Comparison of ENCODE assay signal across 8 cellular contexts in the genomic region with DNA sequence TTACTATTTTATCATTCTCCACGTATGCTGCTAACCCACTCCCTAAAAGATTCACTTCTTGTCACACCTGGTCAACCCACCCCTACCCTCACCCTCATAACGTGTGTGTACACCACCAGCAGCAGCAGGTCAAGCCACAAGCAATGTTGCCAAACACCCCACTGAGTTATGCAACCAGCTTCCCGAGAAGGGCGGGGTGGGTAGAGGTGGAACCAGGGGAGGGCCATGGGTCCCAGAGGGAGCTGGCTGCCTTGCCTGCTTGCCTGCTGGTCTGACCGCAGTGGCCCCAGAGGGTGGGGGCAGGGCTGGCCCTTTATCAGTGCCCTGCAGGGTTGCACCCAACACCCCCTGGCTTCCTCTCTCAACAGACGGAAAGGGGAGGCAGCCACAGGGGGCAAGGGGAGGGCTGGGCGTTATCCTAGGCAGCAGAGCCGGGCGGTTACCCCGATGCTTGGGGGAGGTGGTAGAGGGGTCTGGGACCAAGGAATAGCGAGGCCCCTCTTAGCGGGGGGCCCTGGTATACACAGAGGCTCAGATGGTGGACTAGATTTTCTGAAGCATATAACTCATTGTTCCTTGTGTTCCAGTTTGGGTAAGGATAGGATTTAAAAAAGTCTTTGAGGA. TPM values are rescaled to one million over a fixed set of nuclear protein-coding genes. Genes with fewer than 3 reads are reported as not detected.
DNase-seq lines count a peak whose midpoint lies in the region; ATAC-seq and TF ChIP-seq lines count a peak whose summit lies in the region.

No MANE protein-coding gene starts in this region.

- no peak for TF ChIP-seq CTCF in AG10803 (conservative IDR thresholded peaks at IDR 0.05; ENCODE audit: low read length)

- DNase-seq in AG10803 (ENCODE audit: low read depth) (peak; percentile 60), amniotic epithelial cell (ENCODE audit: low read depth) (peak; percentile 87), left kidney (ENCODE audit: low read depth, low spot score) (peak; percentile 56), globus pallidus (ENCODE audit: low spot score) (no peak), NCI-H1694 treated with DMSO at 0.1 percent for 48 hours (lab: John Stamatoyannopoulos, UW) (no peak), cerebellar cortex (ENCODE audit: low spot score) (no peak)
- DNase-seq in Jurkat, Clone E6-1 (ENCODE audit: low read depth, low spot score) = peak; percentile 95

- no peak for ATAC-seq in HG02970 (IDR thresholded peaks at IDR 0.05; ENCODE audit: low FRiP score, unreplicated experiment)

- no peak overlapping the region for H3K4me3 ChIP-seq in AG10803 (ENCODE audit: low read length)
- peak overlapping the region; percentile 32 for H3K4me3 ChIP-seq in Jurkat, Clone E6-1 (ENCODE audit: low read length)

RNA-seq across cellular contexts. Expression of gene NFE2, which starts 3.5 kb away (rescaled TPM):
- not detected for polyA plus RNA-seq in Jurkat, Clone E6-1 (2012; ENCODE audit: insufficient read depth, insufficient read length)

RNA-seq across cellular contexts. Expression of gene COPZ1, which starts 20.6 kb away (rescaled TPM):
- 179 TPM for polyA plus RNA-seq in Jurkat, Clone E6-1 (2012; ENCODE audit: insufficient read depth, insufficient read length)

RNA-seq across cellular contexts. Expression of gene HNRNPA1, which starts 23.8 kb away (rescaled TPM):
- polyA plus RNA-seq in Jurkat, Clone E6-1 (2012; ENCODE audit: insufficient read depth, insufficient read length) = 2,481 TPM

RNA-seq across cellular contexts. Expression of gene CBX5, which starts 24.4 kb away (rescaled TPM):
- polyA plus RNA-seq in Jurkat, Clone E6-1 (2012; ENCODE audit: insufficient read depth, insufficient read length) = 84.8 TPM

RNA-seq across cellular contexts. Expression of gene GPR84, which starts 60.0 kb away (rescaled TPM):
- polyA plus RNA-seq in Jurkat, Clone E6-1 (2012; ENCODE audit: insufficient read depth, insufficient read length) = not detected

Comparison
In these comparisons a context has a peak if more than half of its experiments do, and no peak if none do; other contexts are left out.
1. DNase-seq: peak in AG10803 (single experiment), Jurkat, Clone E6-1 (single experiment), amniotic epithelial cell (single experiment) and left kidney (single experiment); none in globus pallidus (single experiment), NCI-H1694 treated with DMSO at 0.1 percent for 48 hours (single experiment) and cerebellar cortex (single experiment).